Comparison of ENCODE assay signal across 3 cellular contexts in the genomic region with DNA sequence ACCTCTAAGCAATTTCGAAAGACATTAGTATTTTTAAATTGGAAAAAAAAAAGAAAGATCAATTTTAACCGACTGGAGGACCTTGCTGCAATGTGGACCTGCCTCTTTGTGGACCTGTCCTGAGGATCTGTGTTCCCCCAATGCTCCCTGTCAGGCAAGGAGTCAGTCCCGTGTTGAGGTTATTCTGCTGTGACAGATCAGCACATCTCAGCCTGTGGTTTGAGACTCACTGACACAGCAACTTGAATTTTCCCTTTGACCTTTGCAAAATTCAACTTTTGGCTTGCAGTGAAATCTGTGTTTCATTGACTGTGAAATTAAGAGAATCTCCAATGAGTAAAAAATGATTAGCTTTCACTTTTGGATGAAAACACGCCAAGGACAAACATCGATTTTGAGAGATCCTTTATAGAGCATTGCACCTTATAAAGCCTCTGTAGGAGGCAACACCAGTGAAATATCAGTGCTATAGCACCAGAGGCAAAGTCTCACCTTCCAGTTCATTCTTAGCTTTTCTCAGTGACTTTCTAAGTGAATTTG.
A peak's percentile ranks its signal among the peaks of the same experiment; 100 is the strongest.
TF ChIP-seq lines count a peak whose summit lies in the region.

No MANE protein-coding gene starts in this region.

TF ChIP-seq in HepG2, 621 proteins besides CTCF, POLR2A, EP300 and RAD21 (continues in another document):
- no peak for TF ChIP-seq PREB (CRISPR knock-in tag; IDR thresholded peaks at IDR 0.05)
- no peak for TF ChIP-seq MIXL1 (CRISPR knock-in tag; IDR thresholded peaks at IDR 0.05)
- TF ChIP-seq MYC (CRISPR knock-in tag; IDR thresholded peaks at IDR 0.05; ENCODE audit: borderline replicate concordance): no peak
- no peak for TF ChIP-seq ZNF790 (CRISPR knock-in tag; IDR thresholded peaks at IDR 0.05; ENCODE audit: borderline replicate concordance)
- TF ChIP-seq MAFK (conservative IDR thresholded peaks at IDR 0.05 in 1 of 2, IDR thresholded peaks at IDR 0.05 in 1 of 2; ENCODE audit: low read length in 2 of 2): peak; percentile 55 to 61; a peak in 3 of 4 replicates
- TF ChIP-seq ZNF879 (CRISPR knock-in tag; IDR thresholded peaks at IDR 0.05): no peak
- TF ChIP-seq ZC3H13 (CRISPR knock-in tag; IDR thresholded peaks at IDR 0.05): no peak
- TF ChIP-seq, protein P1, sequence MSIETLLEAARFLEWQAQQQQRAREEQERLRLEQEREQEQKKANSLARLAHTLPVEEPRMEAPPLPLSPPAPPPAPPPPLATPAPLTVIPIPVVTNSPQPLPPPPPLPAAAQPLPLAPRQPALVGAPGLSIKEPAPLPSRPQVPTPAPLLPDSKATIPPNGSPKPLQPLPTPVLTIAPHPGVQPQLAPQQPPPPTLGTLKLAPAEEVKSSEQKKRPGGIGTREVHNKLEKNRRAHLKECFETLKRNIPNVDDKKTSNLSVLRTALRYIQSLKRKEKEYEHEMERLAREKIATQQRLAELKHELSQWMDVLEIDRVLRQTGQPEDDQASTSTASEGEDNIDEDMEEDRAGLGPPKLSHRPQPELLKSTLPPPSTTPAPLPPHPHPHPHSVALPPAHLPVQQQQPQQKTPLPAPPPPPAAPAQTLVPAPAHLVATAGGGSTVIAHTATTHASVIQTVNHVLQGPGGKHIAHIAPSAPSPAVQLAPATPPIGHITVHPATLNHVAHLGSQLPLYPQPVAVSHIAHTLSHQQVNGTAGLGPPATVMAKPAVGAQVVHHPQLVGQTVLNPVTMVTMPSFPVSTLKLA (IDR thresholded peaks at IDR 0.05): no peak
- TF ChIP-seq, protein P2, sequence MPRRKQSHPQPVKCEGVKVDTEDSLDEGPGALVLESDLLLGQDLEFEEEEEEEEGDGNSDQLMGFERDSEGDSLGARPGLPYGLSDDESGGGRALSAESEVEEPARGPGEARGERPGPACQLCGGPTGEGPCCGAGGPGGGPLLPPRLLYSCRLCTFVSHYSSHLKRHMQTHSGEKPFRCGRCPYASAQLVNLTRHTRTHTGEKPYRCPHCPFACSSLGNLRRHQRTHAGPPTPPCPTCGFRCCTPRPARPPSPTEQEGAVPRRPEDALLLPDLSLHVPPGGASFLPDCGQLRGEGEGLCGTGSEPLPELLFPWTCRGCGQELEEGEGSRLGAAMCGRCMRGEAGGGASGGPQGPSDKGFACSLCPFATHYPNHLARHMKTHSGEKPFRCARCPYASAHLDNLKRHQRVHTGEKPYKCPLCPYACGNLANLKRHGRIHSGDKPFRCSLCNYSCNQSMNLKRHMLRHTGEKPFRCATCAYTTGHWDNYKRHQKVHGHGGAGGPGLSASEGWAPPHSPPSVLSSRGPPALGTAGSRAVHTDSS (CRISPR knock-in tag; conservative IDR thresholded peaks at IDR 0.05): no peak
- no peak for TF ChIP-seq TEAD3 (CRISPR knock-in tag; optimal IDR thresholded peaks at IDR 0.05; ENCODE audit: borderline replicate concordance)
- no peak for TF ChIP-seq NR3C1 (CRISPR knock-in tag; IDR thresholded peaks at IDR 0.05)
- TF ChIP-seq, protein P3, sequence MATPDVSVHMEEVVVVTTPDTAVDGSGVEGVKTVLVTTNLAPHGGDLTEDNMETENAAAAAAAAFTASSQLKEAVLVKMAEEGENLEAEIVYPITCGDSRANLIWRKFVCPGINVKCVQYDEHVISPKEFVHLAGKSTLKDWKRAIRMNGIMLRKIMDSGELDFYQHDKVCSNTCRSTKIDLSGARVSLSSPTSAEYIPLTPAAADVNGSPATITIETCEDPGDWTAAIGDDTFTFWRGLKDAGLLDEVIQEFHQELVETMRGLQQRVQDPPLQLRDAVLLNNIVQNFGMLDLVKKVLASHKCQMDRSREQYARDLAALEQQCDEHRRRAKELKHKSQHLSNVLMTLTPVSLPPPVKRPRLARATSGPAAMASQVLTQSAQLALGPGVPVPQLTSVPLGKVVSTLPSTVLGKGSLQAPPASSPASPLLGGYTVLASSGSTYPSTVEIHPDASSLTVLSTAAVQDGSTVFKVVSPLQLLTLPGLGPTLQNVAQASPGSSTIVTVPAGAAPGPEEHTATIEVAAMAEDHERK (CRISPR knock-in tag; IDR thresholded peaks at IDR 0.05; ENCODE audit: low read depth): no peak
- TF ChIP-seq ZNF572 (CRISPR knock-in tag; IDR thresholded peaks at IDR 0.05): no peak
- no peak for TF ChIP-seq ZNF747 (CRISPR knock-in tag; IDR thresholded peaks at IDR 0.05; ENCODE audit: borderline replicate concordance)

TF ChIP-seq in IMR-90, 13 proteins besides CTCF, POLR2A, EP300 and RAD21:
- TF ChIP-seq, protein P4, sequence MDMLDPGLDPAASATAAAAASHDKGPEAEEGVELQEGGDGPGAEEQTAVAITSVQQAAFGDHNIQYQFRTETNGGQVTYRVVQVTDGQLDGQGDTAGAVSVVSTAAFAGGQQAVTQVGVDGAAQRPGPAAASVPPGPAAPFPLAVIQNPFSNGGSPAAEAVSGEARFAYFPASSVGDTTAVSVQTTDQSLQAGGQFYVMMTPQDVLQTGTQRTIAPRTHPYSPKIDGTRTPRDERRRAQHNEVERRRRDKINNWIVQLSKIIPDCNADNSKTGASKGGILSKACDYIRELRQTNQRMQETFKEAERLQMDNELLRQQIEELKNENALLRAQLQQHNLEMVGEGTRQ (IDR thresholded peaks at IDR 0.05; ENCODE audit: low read depth, low read length): no peak
- TF ChIP-seq RFX5 (IDR thresholded peaks at IDR 0.05; ENCODE audit: low read depth, low read length) (no peak), MAFK (IDR thresholded peaks at IDR 0.05; ENCODE audit: low read depth, low read length) (0 out of 2 replicates have a peak, but pooled peaks have one; percentile 24)

TF ChIP-seq in K562, 482 proteins besides CTCF, POLR2A, EP300 and RAD21:
- no peak for TF ChIP-seq ZFPM2 (CRISPR knock-in tag; IDR thresholded peaks at IDR 0.05)
- peak; percentile 65; the same call in 1 of the 2 replicates for TF ChIP-seq MAFG (tag; conservative IDR thresholded peaks at IDR 0.05)
- peak; percentile 50 for TF ChIP-seq C11orf30 (IDR thresholded peaks at IDR 0.05; ENCODE audit: low read depth)
- TF ChIP-seq ZNF384 (IDR thresholded peaks at IDR 0.05; ENCODE audit: low read depth, low read length): no peak
- TF ChIP-seq NR2C2 (CRISPR knock-in tag; IDR thresholded peaks at IDR 0.05): no peak
- TF ChIP-seq NR2C2 (tag; IDR thresholded peaks at IDR 0.05): peak; percentile 32; the same call in 1 of the 2 replicates
- TF ChIP-seq CEBPZ (IDR thresholded peaks at IDR 0.05; ENCODE audit: borderline replicate concordance, low read depth, low read length): no peak
- TF ChIP-seq ZNF316 (IDR thresholded peaks at IDR 0.05): peak; percentile 78
- TF ChIP-seq MAFF (IDR thresholded peaks at IDR 0.05; ENCODE audit: low read length): peak; percentile 36; the same call in 1 of the 2 replicates
- TF ChIP-seq BRCA1 (IDR thresholded peaks at IDR 0.05): no peak
- TF ChIP-seq BRCA1 (CRISPR knock-in tag; IDR thresholded peaks at IDR 0.05): no peak
- no peak for TF ChIP-seq FOXJ2 (tag; IDR thresholded peaks at IDR 0.05)
- no peak for TF ChIP-seq NR2C1 (IDR thresholded peaks at IDR 0.05)
- 0 out of 2 replicates have a peak, but pooled peaks have one; percentile 17 for TF ChIP-seq NR2C1 (tag; IDR thresholded peaks at IDR 0.05)
